ENCODE assay signal across 22 cellular contexts in the genomic region with DNA sequence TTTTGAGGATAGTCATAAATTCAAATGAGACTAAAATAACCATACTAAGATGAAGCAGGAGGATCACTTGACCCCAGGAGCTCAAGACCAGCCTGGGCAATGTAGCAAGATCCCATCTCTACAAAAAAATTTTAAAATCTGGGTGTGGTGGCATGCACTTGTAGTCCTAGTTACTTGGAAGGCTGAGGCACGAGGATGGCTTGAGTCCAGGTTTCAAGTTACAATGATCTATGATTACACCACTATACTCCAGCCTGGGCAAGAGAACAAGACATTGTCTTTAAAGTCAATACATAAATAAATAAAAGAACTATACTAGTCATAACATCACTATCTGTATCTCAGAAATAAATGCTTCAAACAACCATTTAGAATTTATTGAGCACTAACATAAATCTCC. TPM values are rescaled to one million over a fixed set of nuclear protein-coding genes. Genes with fewer than 3 reads are reported as not detected.
DNase-seq lines count a peak whose midpoint lies in the region; ATAC-seq, FAIRE-seq and TF ChIP-seq lines count a peak whose summit lies in the region.
"Had no signal": no experiment of that assay in that cellular context is flagged by ENCODE, and none has a peak within 500 bp of the region (broad histone marks: within the 10 kb centered on the region; RNA-seq: fewer than 3 reads in every experiment).

No MANE protein-coding gene starts in this region.

- H3K36me3 ChIP-seq in ACC112 (ENCODE audit: insufficient read depth, low read length) (no peaks in the 10 kb centered on the region), bronchial epithelial cell (ENCODE audit: control insufficient read depth, insufficient read depth, low read length) (peaks cover 12% of the 10 kb centered on the region), ascending aorta (no peaks in the 10 kb centered on the region)
- H3K36me3 ChIP-seq: heart left ventricle, lower lobe of right lung, neutrophil, right atrium auricular region, suprapubic skin, uterus had no signal

- H3K4me1 ChIP-seq in ACC112 (ENCODE audit: control insufficient read depth, insufficient read depth, low read length, unreplicated experiment) (peaks cover 58% of the 10 kb centered on the region), ascending aorta (peaks cover 0 to 9% of the 10 kb centered on the region in 2 donors)
- H3K4me1 ChIP-seq: right atrium auricular region, uterus had no signal

- H3K4me3 ChIP-seq in ACC112 (ENCODE audit: low read depth, low read length) (no peak overlapping the region), bronchial epithelial cell (ENCODE audit: low read depth, low read length) (no peak overlapping the region), ascending aorta (no peak overlapping the region)
- H3K4me3 ChIP-seq: A549, heart left ventricle, lower lobe of right lung, right atrium auricular region, suprapubic skin, uterus had no signal

- H3K9me3 ChIP-seq in ascending aorta, result no peaks in the 10 kb centered on the region
- H3K9me3 ChIP-seq: A549, heart left ventricle, lower lobe of right lung, neutrophil, right atrium auricular region, suprapubic skin, uterus had no signal

- no peaks in the 10 kb centered on the region for H3K27me3 ChIP-seq in ACC112 (ENCODE audit: insufficient read depth, low read length)
- no peaks in the 10 kb centered on the region for H3K27me3 ChIP-seq in bronchial epithelial cell (ENCODE audit: control insufficient read depth, insufficient read depth, low read length)
- H3K27me3 ChIP-seq in ascending aorta, result no peaks in the 10 kb centered on the region
- H3K27me3 ChIP-seq: heart left ventricle, right atrium auricular region, suprapubic skin, uterus had no signal

- intact Hi-C loops in ascending aorta (cut with DNase I), result no loop called here

- no peak for ATAC-seq in GM18519 (IDR thresholded peaks at IDR 0.05; ENCODE audit: low FRiP score, unreplicated experiment)
- ATAC-seq: A549, Right ventricle myocardium inferior had no signal

- no peaks in the 10 kb centered on the region for H3K79me2 ChIP-seq in ACC112 (ENCODE audit: control insufficient read depth, insufficient read depth, low read length, unreplicated experiment)

- TF ChIP-seq CTCF in bronchial epithelial cell (IDR thresholded peaks at IDR 0.05; ENCODE audit: insufficient read depth, low read length, severe bottlenecking) (no peak), ascending aorta (IDR thresholded peaks at IDR 0.05) (no peak)

- no peak overlapping the region for H2AFZ ChIP-seq in ACC112 (ENCODE audit: low read length, unreplicated experiment)

- no peak for FAIRE-seq in bronchial epithelial cell (lab: Jason Lieb, UNC)
- FAIRE-seq: A549 had no signal

- DNase-seq in LHCN-M2 (ENCODE audit: low read depth) (peak; percentile 26), bronchial epithelial cell (ENCODE audit: low read depth) (peak; percentile 79), fibroblast of the conjunctiva (ENCODE audit: low read depth) (peak; percentile 74), activated T-cell treated with anti-CD3 and anti-CD28 coated beads for 4 hours (no peak), ascending aorta (ENCODE audit: low spot score in 2 of 2) (no peak), midbrain (lab: John Stamatoyannopoulos, UW) (no peak)
- DNase-seq: activated naive CD4-positive, alpha-beta T cell; anterior cingulate cortex; CD4-positive, CD25-positive, alpha-beta regulatory T cell; heart left ventricle; KBM-7; lower lobe of right lung; NCI-H1092; NCI-H524 treated with DMSO at 0.1 percent for 48 hours; uterus had no signal

- H3K27ac ChIP-seq in ACC112 (ENCODE audit: low read depth, low read length), result peak overlapping the region; percentile 93
- no peak overlapping the region for H3K27ac ChIP-seq in ascending aorta
- H3K27ac ChIP-seq: neutrophil, suprapubic skin had no signal

RNA-seq across cellular contexts. Expression of a gene that starts 8.6 kb away (rescaled TPM):
- total RNA-seq in LHCN-M2 (2014; rRNA removed) (21.7 and 23.7 TPM in 2 replicates), bronchial epithelial cell (44.2 and 45.5 TPM in 2 replicates), ascending aorta (58.6 TPM)
- 10.2 TPM for polyA plus RNA-seq in LHCN-M2 (2012)

Comparison
In these comparisons a context has a peak if more than half of its experiments do, and no peak if none do; other contexts are left out.
1. DNase-seq: peak in LHCN-M2 (single experiment), bronchial epithelial cell (single experiment) and fibroblast of the conjunctiva (single experiment); none in activated T-cell treated with anti-CD3 and anti-CD28 coated beads for 4 hours (single experiment), ascending aorta (0 of 2) and midbrain (single experiment).